29 cellular contexts compared by ENCODE assay signal in genomic region chr15:66136948-66137347, GRCh38.
"Had no signal": no experiment of that assay in that cellular context is flagged by ENCODE, and none has a peak within 500 bp of the region (broad histone marks: within the 10 kb centered on the region; RNA-seq: fewer than 3 reads in every experiment).

No MANE protein-coding gene starts in this region.

- H3K9me3 ChIP-seq: colonic mucosa, esophagus squamous epithelium, gastrocnemius medialis, gastroesophageal sphincter, heart left ventricle, heart right ventricle had no signal

- H3K9me3 Mint-ChIP-seq: dendritic cell treated with granulocyte-macrophage colony-stimulating factor and Interleukin-4, amounts not matched to agents 40 ng/mL and 50 ng/mL, for 4 days; effector memory CD8-positive, alpha-beta T cell; endodermal cell had no signal

- DNase-seq: colonic mucosa; cortex of kidney; dermis blood vessel endothelial cell; dorsolateral prefrontal cortex; effector CD4-positive, alpha-beta T cell; effector CD8-positive, alpha-beta T cell; effector memory CD4-positive, alpha-beta T cell; effector memory CD8-positive, alpha-beta T cell; endodermal cell; erythroblast; esophagus squamous epithelium; foreskin fibroblast; foreskin keratinocyte; foreskin melanocyte; gastrocnemius medialis; head of caudate nucleus; heart left ventricle; heart right ventricle; hippocampal formation had no signal

- FAIRE-seq: colon, endometrium, endothelial cell of umbilical vein, frontal cortex had no signal

- H3K4me2 ChIP-seq: hepatocyte had no signal

- ATAC-seq: effector memory CD8-positive, alpha-beta T cell; esophagus mucosa; foreskin keratinocyte; gastrocnemius medialis; gastroesophageal sphincter; heart left ventricle; heart right ventricle had no signal

- H3K4me3 ChIP-seq: colonic mucosa, coronary artery, dorsolateral prefrontal cortex, esophagus squamous epithelium, gastrocnemius medialis, gastroesophageal sphincter, heart left ventricle, heart right ventricle, hepatocyte had no signal

- H3K79me2 ChIP-seq: hepatocyte had no signal

- H3K27ac Mint-ChIP-seq: dendritic cell treated with granulocyte-macrophage colony-stimulating factor and Interleukin-4, amounts not matched to agents 40 ng/mL and 50 ng/mL, for 4 days; endodermal cell had no signal

- H3K4me1 ChIP-seq: colonic mucosa, esophagus squamous epithelium, foreskin keratinocyte had no signal

- H3K27ac ChIP-seq: colonic mucosa, coronary artery, dorsolateral prefrontal cortex, epithelial cell of prostate, esophagus squamous epithelium, foreskin keratinocyte, gastrocnemius medialis, gastroesophageal sphincter, heart left ventricle, heart right ventricle, hepatocyte had no signal

- H3K27me3 ChIP-seq: colonic mucosa, dorsolateral prefrontal cortex, esophagus squamous epithelium, gastrocnemius medialis, gastroesophageal sphincter, heart left ventricle, heart right ventricle, hepatocyte had no signal

- H2AFZ ChIP-seq: hepatocyte had no signal

- H3K4me3 Mint-ChIP-seq: dendritic cell treated with granulocyte-macrophage colony-stimulating factor and Interleukin-4, amounts not matched to agents 40 ng/mL and 50 ng/mL, for 4 days; effector memory CD8-positive, alpha-beta T cell; endodermal cell had no signal

- H3K36me3 ChIP-seq: colonic mucosa, esophagus squamous epithelium, gastrocnemius medialis, gastroesophageal sphincter, heart left ventricle, heart right ventricle had no signal
